Comparison of ENCODE assay signal across 29 cellular contexts in genomic region chr19:43715776-43716175, GRCh38. TPM values are rescaled to one million over a fixed set of nuclear protein-coding genes. Genes with fewer than 3 reads are reported as not detected.
"Had no signal": no experiment of that assay in that cellular context is flagged by ENCODE, and none has a peak within 500 bp of the region (broad histone marks: within the 10 kb centered on the region; RNA-seq: fewer than 3 reads in every experiment).

Gene IRGC (plus strand): TSS chr19:43716076. CDS start chr19:43718559, 2,483 bp downstream.

- H3K4me3 ChIP-seq: esophagus squamous epithelium, gastroesophageal sphincter, left ventricle myocardium inferior, lung, spleen, thoracic aorta, transverse colon had no signal

- DNase-seq: central memory CD4-positive, alpha-beta T cell; cortex of kidney; effector memory CD8-positive, alpha-beta T cell; esophagus squamous epithelium; foreskin fibroblast; kidney; left cardiac atrium; left ventricle myocardium inferior; mesenchymal stem cell; naive thymus-derived CD4-positive, alpha-beta T cell; posterior cingulate gyrus; spleen; stimulated activated CD4-positive, alpha-beta T cell treated with anti-CD3 and anti-CD28 coated beads, Interleukin-15, amount 100 ng/mL, for 24 hours; stimulated activated CD4-positive, alpha-beta T cell treated with anti-CD3 and anti-CD28 coated beads, Interleukin-1b, Interleukin-23, amount 100 ng/mL, for 48 hours; stimulated activated CD4-positive, alpha-beta T cell treated with anti-CD3 and anti-CD28 coated beads, Interleukin-4, amount 100 ng/mL, for 24 hours; stimulated activated naive B cell treated with anti-CD40 and anti-IgM and Interleukin-4, amounts not matched to agents 10 μg/mL and 1 μg/mL and 100 μg/mL, for 72 hours; stimulated activated naive CD8-positive, alpha-beta T cell treated with anti-CD3 and anti-CD28 coated beads, Interleukin-15, amount 100 ng/mL, for 72 hours; transverse colon had no signal

- H3K9me3 Mint-ChIP-seq: effector memory CD8-positive, alpha-beta T cell; naive thymus-derived CD4-positive, alpha-beta T cell; stimulated activated naive B cell treated with anti-CD40 and anti-IgM and Interleukin-4, amounts not matched to agents 10 μg/mL and 1 μg/mL and 100 μg/mL, for 72 hours; stimulated activated naive CD8-positive, alpha-beta T cell treated with anti-CD3 and anti-CD28 coated beads, Interleukin-15, amount 100 ng/mL, for 72 hours had no signal

- ATAC-seq: effector memory CD8-positive, alpha-beta T cell; gastroesophageal sphincter; left cardiac atrium; naive thymus-derived CD4-positive, alpha-beta T cell; sciatic nerve; stimulated activated naive B cell treated with anti-CD40 and anti-IgM and Interleukin-4, amounts not matched to agents 10 μg/mL and 1 μg/mL and 100 μg/mL, for 72 hours; stimulated activated naive CD8-positive, alpha-beta T cell treated with anti-CD3 and anti-CD28 coated beads, Interleukin-15, amount 100 ng/mL, for 72 hours had no signal

- H3K27ac Mint-ChIP-seq: effector memory CD8-positive, alpha-beta T cell; naive thymus-derived CD4-positive, alpha-beta T cell; stimulated activated naive B cell treated with anti-CD40 and anti-IgM and Interleukin-4, amounts not matched to agents 10 μg/mL and 1 μg/mL and 100 μg/mL, for 72 hours had no signal

- H3K36me3 Mint-ChIP-seq: naive thymus-derived CD4-positive, alpha-beta T cell; stimulated activated naive B cell treated with anti-CD40 and anti-IgM and Interleukin-4, amounts not matched to agents 10 μg/mL and 1 μg/mL and 100 μg/mL, for 72 hours had no signal

- H3K4me1 Mint-ChIP-seq: stimulated activated naive B cell treated with anti-CD40 and anti-IgM and Interleukin-4, amounts not matched to agents 10 μg/mL and 1 μg/mL and 100 μg/mL, for 72 hours; stimulated activated naive CD8-positive, alpha-beta T cell treated with anti-CD3 and anti-CD28 coated beads, Interleukin-15, amount 100 ng/mL, for 72 hours had no signal

- H3K4me3 Mint-ChIP-seq: effector memory CD8-positive, alpha-beta T cell; naive thymus-derived CD4-positive, alpha-beta T cell; stimulated activated naive B cell treated with anti-CD40 and anti-IgM and Interleukin-4, amounts not matched to agents 10 μg/mL and 1 μg/mL and 100 μg/mL, for 72 hours; stimulated activated naive CD8-positive, alpha-beta T cell treated with anti-CD3 and anti-CD28 coated beads, Interleukin-15, amount 100 ng/mL, for 72 hours had no signal

RNA-seq across cellular contexts. Expression of gene IRGC, which starts in this region (rescaled TPM):
- total RNA-seq: epithelial cell of proximal tubule; esophagus squamous epithelium; gastroesophageal sphincter; kidney; left cardiac atrium; left ventricle myocardium inferior; lung; mononuclear cell; naive thymus-derived CD4-positive, alpha-beta T cell; osteocyte; pulmonary artery endothelial cell; sciatic nerve; skeletal muscle tissue; spleen; subcutaneous adipose tissue; thoracic aorta; transverse colon; urinary bladder had no signal
